8 cellular contexts compared by ENCODE assay signal in the genomic region with DNA sequence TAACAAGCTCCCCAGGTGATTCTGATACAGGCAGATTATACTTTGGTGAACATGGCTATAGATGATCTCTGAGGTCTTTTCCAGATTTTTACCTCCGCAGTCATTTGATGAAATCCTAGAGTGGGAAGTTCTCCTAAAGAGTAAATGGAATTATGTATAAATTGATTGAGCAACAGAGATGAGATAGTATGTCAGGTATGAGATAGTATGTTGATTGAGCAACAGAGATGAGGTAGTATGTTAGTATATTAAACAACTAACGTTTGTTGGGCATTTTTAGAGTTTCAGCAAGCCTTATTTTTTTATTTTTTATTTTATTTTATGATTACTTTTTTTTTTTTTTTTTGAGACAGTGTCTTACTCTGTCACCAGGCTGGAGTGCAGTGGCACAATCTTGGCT.
"Had no signal": no experiment of that assay in that cellular context is flagged by ENCODE, and none has a peak within 500 bp of the region (broad histone marks: within the 10 kb centered on the region; RNA-seq: fewer than 3 reads in every experiment).

No MANE protein-coding gene starts in this region.

- H3K27ac ChIP-seq: HL-60 had no signal

- H3K36me3 Mint-ChIP-seq: IgD-negative memory B cell had no signal

- DNase-seq: IMR-90, KBM-7, KG1 had no signal

- H3K4me3 Mint-ChIP-seq: IgD-negative memory B cell had no signal

- H3K4me1 Mint-ChIP-seq: IgD-negative memory B cell had no signal

- H3K4me3 ChIP-seq: K562 had no signal

- H3K27ac Mint-ChIP-seq: IgD-negative memory B cell had no signal

- H3K27me3 Mint-ChIP-seq: IgD-negative memory B cell had no signal

- ATAC-seq: HepG2, K562 had no signal

- FAIRE-seq: HepG2, HTR-8/SVneo, K562 had no signal
